In genomic region chr2:142220901-142221300, GRCh38 we compare ENCODE assay signal across 17 cellular contexts.
A peak's percentile ranks its signal among the peaks of the same experiment; 100 is the strongest.
DNase-seq lines count a peak whose midpoint lies in the region; ATAC-seq and TF ChIP-seq lines count a peak whose summit lies in the region.
"Had no signal": no experiment of that assay in that cellular context is flagged by ENCODE, and none has a peak within 500 bp of the region (broad histone marks: within the 10 kb centered on the region; RNA-seq: fewer than 3 reads in every experiment).

No MANE protein-coding gene starts in this region.

- H3K27ac ChIP-seq in left ventricle myocardium inferior (replicated peaks) (no peak overlapping the region), PC-9 (no peak overlapping the region), epithelial cell of prostate (peak overlapping the region; percentile 31)
- H3K27ac ChIP-seq: heart left ventricle, ovary had no signal

- intact Hi-C loops in left cardiac atrium (cut with DNase I) (no loop called here), left ventricle myocardium inferior (cut with micrococcal nuclease) (no loop called here), PC-9 (cut with micrococcal nuclease; ENCODE audit: unreplicated experiment) (no loop called here)

- no peak for TF ChIP-seq CTCF in left ventricle myocardium inferior (IDR thresholded peaks at IDR 0.05; ENCODE audit: borderline replicate concordance)
- no peak for TF ChIP-seq CTCF in PC-9 (conservative IDR thresholded peaks at IDR 0.05)

- H3F3A ChIP-seq in PC-9 (ENCODE audit: insufficient read depth, low read depth), result no peaks in the 10 kb centered on the region

- H3K4me3 ChIP-seq in left ventricle myocardium inferior (no peak overlapping the region), PC-9 (no peak overlapping the region)
- H3K4me3 ChIP-seq: heart left ventricle, ovary had no signal

- CTCF ChIA-PET in PC-9 (lab: Charles Lee), result no interaction called here

- H3K4me2 ChIP-seq in PC-9, result no peak overlapping the region

- H2AFZ ChIP-seq in PC-9, result 0 out of 2 replicates have a peak overlapping the region, but pooled peaks have one; percentile 26

- BruUV-seq in PC-9 (replicated peaks; lab: Mats Ljungman, UMichigan), result no TSS peak

- H3K9me3 ChIP-seq in left ventricle myocardium inferior (replicated peaks), result peaks cover under 1% of the 10 kb centered on the region
- no peaks in the 10 kb centered on the region for H3K9me3 ChIP-seq in PC-9 (ENCODE audit: insufficient read depth, low read depth)
- H3K9me3 ChIP-seq: heart left ventricle, ovary had no signal

- peak; percentile 72 to 92 for ATAC-seq in left cardiac atrium
- ATAC-seq: activated naive CD8-positive, alpha-beta T cell treated with anti-CD3 and anti-CD28 coated beads, Interleukin-2, amount 50 U/mL, for 24 hours; heart left ventricle had no signal

- H3K9me2 ChIP-seq in PC-9 (ENCODE audit: insufficient read depth), result peaks cover 4% of the 10 kb centered on the region; the same call in 1 of the 2 replicates

- H3K36me3 ChIP-seq in left ventricle myocardium inferior (no peaks in the 10 kb centered on the region), PC-9 (ENCODE audit: low read depth) (no peaks in the 10 kb centered on the region)
- H3K36me3 ChIP-seq: heart left ventricle, ovary had no signal

- POLR2A ChIA-PET in PC-9 (lab: Charles Lee; ENCODE audit: unreplicated experiment), result no interaction called here

- H3K4me1 ChIP-seq in left ventricle myocardium inferior, result no peaks in the 10 kb centered on the region
- H3K4me1 ChIP-seq in PC-9 (replicated peaks; ENCODE audit: insufficient read depth), result no peaks in the 10 kb centered on the region
- H3K4me1 ChIP-seq: heart left ventricle had no signal

- H3K79me2 ChIP-seq in PC-9 (ENCODE audit: low read depth), result no peaks in the 10 kb centered on the region

- DNase-seq in left cardiac atrium (peak; percentile 31), left ventricle myocardium inferior (no peak), PC-9 (no peak), epithelial cell of prostate (ENCODE audit: low read depth, low spot score) (peak; percentile 43), NCI-H2107 (lab: John Stamatoyannopoulos, UW) (no peak), NCI-H187 treated with DMSO at 0.1 percent for 48 hours (lab: John Stamatoyannopoulos, UW) (no peak)
- DNase-seq in stimulated activated naive CD4-positive, alpha-beta T cell (lab: John Stamatoyannopoulos, UW), result no peak
- no peak for DNase-seq in activated CD4-positive, CD25-positive, alpha-beta regulatory T cell (lab: John Stamatoyannopoulos, UW)
- DNase-seq: activated CD4-positive, alpha-beta memory T cell treated with anti-CD3 and anti-CD28 coated beads, Interleukin-2, amount 10 ng/mL, durations not matched to agents 7 days and 5 days; activated naive CD8-positive, alpha-beta T cell treated with anti-CD3 and anti-CD28 coated beads, Interleukin-2, amount 50 U/mL, for 24 hours; heart left ventricle; IMR-90; NCI-H1048; NCI-H524; ovary; stimulated activated naive CD4-positive, alpha-beta T cell treated with Interleukin-2 at 50 U/mL for 16 hours; SW 1271 had no signal

- H3K27me3 ChIP-seq in left ventricle myocardium inferior (ENCODE audit: low read depth) (no peaks in the 10 kb centered on the region), PC-9 (ENCODE audit: insufficient read depth, low read depth) (no peaks in the 10 kb centered on the region)
- H3K27me3 ChIP-seq: heart left ventricle, ovary had no signal

- no peaks in the 10 kb centered on the region for H4K20me1 ChIP-seq in PC-9 (ENCODE audit: insufficient read depth)

Comparison
In these comparisons a context has a peak if more than half of its experiments do, and no peak if none do; other contexts are left out.
1. DNase-seq: peak in left cardiac atrium (single experiment) and epithelial cell of prostate (single experiment); none in left ventricle myocardium inferior (single experiment), PC-9 (0 of 2), stimulated activated naive CD4-positive, alpha-beta T cell (0 of 6), NCI-H2107 (single experiment), activated CD4-positive, CD25-positive, alpha-beta regulatory T cell (0 of 4) and NCI-H187 treated with DMSO at 0.1 percent for 48 hours (single experiment).